ENCODE assay signal across 29 cellular contexts in the genomic region with DNA sequence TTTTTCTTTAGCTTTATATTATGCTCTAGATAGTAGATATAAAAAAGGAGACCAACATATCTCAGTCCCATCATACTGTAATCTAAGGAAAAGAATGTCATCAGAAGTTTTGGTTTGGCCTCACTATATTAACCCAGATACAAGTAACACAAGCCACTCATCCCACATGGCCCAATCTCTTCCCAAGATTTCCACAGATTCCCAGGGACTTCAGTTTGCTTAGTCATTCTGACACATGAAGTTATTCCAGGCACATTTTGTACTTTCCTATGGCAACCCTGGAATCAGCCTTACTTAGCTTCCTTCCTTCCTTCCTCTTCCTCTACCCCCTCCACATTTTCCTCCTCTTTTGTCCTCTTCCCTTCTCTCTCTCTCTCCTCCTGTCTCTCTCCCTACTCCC. TPM values are rescaled to one million over a fixed set of nuclear protein-coding genes. Genes with fewer than 3 reads are reported as not detected.
A peak's percentile ranks its signal among the peaks of the same experiment; 100 is the strongest.
DNase-seq lines count a peak whose midpoint lies in the region; ATAC-seq and TF ChIP-seq lines count a peak whose summit lies in the region.
"Had no signal": no experiment of that assay in that cellular context is flagged by ENCODE, and none has a peak within 500 bp of the region (broad histone marks: within the 10 kb centered on the region; RNA-seq: fewer than 3 reads in every experiment).

No MANE protein-coding gene starts in this region.

- H3K27me3 ChIP-seq in mammary epithelial cell (ENCODE audit: insufficient read depth, low read length) (no peaks in the 10 kb centered on the region), MG63 (no peaks in the 10 kb centered on the region)
- H3K27me3 ChIP-seq: brain microvascular endothelial cell, gastrocnemius medialis, spleen, thyroid gland had no signal

- peak overlapping the region; percentile 27 for H2AFZ ChIP-seq in mammary epithelial cell (ENCODE audit: low read depth, low read length)

- H3K4me3 ChIP-seq in mammary epithelial cell (replicated peaks in 1 of 3; ENCODE audit: insufficient read depth in 1 of 3, low read depth in 2 of 3, low read length in 3 of 3) (no peak overlapping the region), fibroblast of the aortic adventitia (ENCODE audit: low read depth, low read length) (no peak overlapping the region), MG63 (no peak overlapping the region)
- H3K4me3 ChIP-seq: coronary artery, gastrocnemius medialis, lung, spleen, thyroid gland had no signal

- BruUV-seq in mammary epithelial cell (replicated peaks; lab: Mats Ljungman, UMichigan) = no TSS peak

- dilution Hi-C loops in mammary epithelial cell (cut with HindIII; ENCODE audit: low sequenced_read_pairs) = no loop called here

- no peak for ATAC-seq in Right ventricle myocardium inferior
- ATAC-seq in HG03139 (IDR thresholded peaks at IDR 0.05; ENCODE audit: unreplicated experiment) = no peak
- ATAC-seq in HG03520 (IDR thresholded peaks at IDR 0.05; ENCODE audit: unreplicated experiment) = no peak
- ATAC-seq: activated CD4-positive, CD25-positive, alpha-beta regulatory T cell treated with anti-CD3 and anti-CD28 coated beads, Interleukin-2, amount 50 U/mL, for 24 hours; activated CD8-positive, alpha-beta T cell treated with anti-CD3 and anti-CD28 coated beads, Interleukin-2, amount 10 ng/mL, durations not matched to agents 7 days and 5 days; gastrocnemius medialis; PC-3 had no signal

- H3K9ac ChIP-seq in mammary epithelial cell (ENCODE audit: insufficient read depth, low read length) = no peak overlapping the region

- no peaks in the 10 kb centered on the region for H3K36me3 ChIP-seq in mammary epithelial cell (ENCODE audit: insufficient read depth, low read length)
- H3K36me3 ChIP-seq in MG63 = no peaks in the 10 kb centered on the region
- H3K36me3 ChIP-seq: brain microvascular endothelial cell, gastrocnemius medialis, spleen, thyroid gland had no signal

- no peak overlapping the region for H3K4me2 ChIP-seq in mammary epithelial cell (ENCODE audit: insufficient read depth, low read depth, low read length)

- in situ Hi-C loops in mammary epithelial cell (cut with MboI; ENCODE audit: low sequenced_read_pairs in 2 of 2) = no loop called here

- H3K27ac ChIP-seq in mammary epithelial cell (ENCODE audit: insufficient read depth, low read depth, low read length) = no peak overlapping the region
- H3K27ac ChIP-seq: brain microvascular endothelial cell, coronary artery, gastrocnemius medialis, spleen, thyroid gland had no signal

- no peaks in the 10 kb centered on the region for H3K4me1 ChIP-seq in mammary epithelial cell (ENCODE audit: insufficient read depth, low read length)
- H3K4me1 ChIP-seq: gastrocnemius medialis, spleen, thyroid gland had no signal

- intact Hi-C loops in mammary epithelial cell (cut with micrococcal nuclease) (no loop called here), Right ventricle myocardium inferior (cut with DNase I) (no loop called here)

- TF ChIP-seq CTCF in mammary epithelial cell (conservative IDR thresholded peaks at IDR 0.05 in 1 of 2, IDR thresholded peaks at IDR 0.05 in 1 of 2; ENCODE audit: extremely low read depth in 1 of 2, insufficient read depth in 1 of 2, low read depth in 1 of 2, low read length in 2 of 2) = no peak
- TF ChIP-seq CTCF in fibroblast of the aortic adventitia (IDR thresholded peaks at IDR 0.05; ENCODE audit: insufficient read depth, low read length) = no peak

- no peaks in the 10 kb centered on the region for H3K79me2 ChIP-seq in mammary epithelial cell (ENCODE audit: insufficient read depth, low read length)

- no peaks in the 10 kb centered on the region for H3K9me3 ChIP-seq in mammary epithelial cell (replicated peaks; ENCODE audit: insufficient read depth, low read length)
- H3K9me3 ChIP-seq in MG63 = no peaks in the 10 kb centered on the region
- H3K9me3 ChIP-seq: gastrocnemius medialis, thyroid gland had no signal

- DNase-seq in A172 (ENCODE audit: low spot score) (peak; percentile 47), H4 (ENCODE audit: low spot score) (peak; percentile 58), mammary epithelial cell (no peak), fibroblast of the aortic adventitia (ENCODE audit: low read depth) (peak; percentile 81), Right ventricle myocardium inferior (ENCODE audit: missing footprints) (no peak), MG63 (no peak)
- DNase-seq: 8988T; activated CD8-positive, alpha-beta T cell treated with anti-CD3 and anti-CD28 coated beads, Interleukin-2, amount 10 ng/mL, durations not matched to agents 7 days and 5 days; activated gamma-delta T cell treated with Interleukin-2 at 50 U/mL for 16 hours; activated T-cell treated with anti-CD3 and anti-CD28 coated beads, Interleukin-2, amount 50 U/mL, for 1 hour; brain microvascular endothelial cell; C1 segment of cervical spinal cord; gastrocnemius medialis; NCI-H1092; NCI-H1930; NCI-H345; nucleus accumbens; PC-3; retina; SIG-M5; spleen; stimulated activated CD4-positive, alpha-beta T cell treated with anti-CD3 and anti-CD28 coated beads, Interleukin-4, amount 100 ng/mL, for 24 hours; stimulated activated naive CD4-positive, alpha-beta T cell treated with Interleukin-2 at 50 U/mL for 16 hours; thyroid gland had no signal

- CTCF ChIA-PET in mammary epithelial cell (lab: Charles Lee; ENCODE audit: low non-redundant PET) = no interaction called here

- no peaks in the 10 kb centered on the region for H4K20me1 ChIP-seq in mammary epithelial cell (ENCODE audit: insufficient read depth, low read length)

RNA-seq across cellular contexts. Expression of a gene that starts 21.7 kb away (rescaled TPM):
- 59.4 and 81.8 TPM in 2 replicates for total RNA-seq in A172 (2014; rRNA removed; shearing (Covaris generic))
- total RNA-seq in H4 (2014; rRNA removed; shearing (Covaris generic)) = 4.5 and 6.5 TPM in 2 replicates
- total RNA-seq in mammary epithelial cell (under 1 TPM in 1 of 2 donors, not detected in 1; 0.67 TPM), fibroblast of the aortic adventitia (ENCODE audit: low replicate concordance) (4.5 and 7.1 TPM in 2 replicates), Right ventricle myocardium inferior (19.9 TPM)
- polyA plus RNA-seq in mammary epithelial cell = 0.02 TPM
- polyA minus RNA-seq in mammary epithelial cell = not detected
- total RNA-seq in MG63 (2014; rRNA removed; shearing (Covaris generic); ENCODE audit: low replicate concordance) = 1.4 and 3.1 TPM in 2 replicates
- total RNA-seq: activated CD8-positive, alpha-beta T cell treated with anti-CD3 and anti-CD28 coated beads, Interleukin-2, amount 10 ng/mL, durations not matched to agents 7 days and 5 days had no signal

Comparison
In these comparisons a context has a peak if more than half of its experiments do, and no peak if none do; other contexts are left out.
1. DNase-seq: peak in A172 (single experiment), H4 (single experiment) and fibroblast of the aortic adventitia (single experiment); none in mammary epithelial cell (single experiment), Right ventricle myocardium inferior (single experiment) and MG63 (single experiment).